ENCODE assay signal across 23 cellular contexts in genomic region chr1:176854134-176854533, GRCh38.
"Had no signal": no experiment of that assay in that cellular context is flagged by ENCODE, and none has a peak within 500 bp of the region (broad histone marks: within the 10 kb centered on the region; RNA-seq: fewer than 3 reads in every experiment).

No MANE protein-coding gene starts in this region.

- H3K27ac ChIP-seq: coronary artery, esophagus squamous epithelium, prostate gland, right atrium auricular region, stomach, thyroid gland had no signal

- H3K4me1 ChIP-seq: esophagus squamous epithelium, prostate gland, stomach, thyroid gland had no signal

- H3K36me3 Mint-ChIP-seq: naive thymus-derived CD4-positive, alpha-beta T cell; stimulated activated effector memory CD8-positive, alpha-beta T cell treated with anti-CD3 and anti-CD28 coated beads, Interleukin-12 subunit alpha, Interleukin-12 subunit beta, amount 100 ng/mL, for 72 hours; type B pancreatic cell had no signal

- H3K4me3 ChIP-seq: coronary artery, esophagus squamous epithelium, prostate gland, right atrium auricular region, smooth muscle cell, stomach, thyroid gland had no signal

- H3K4me3 Mint-ChIP-seq: effector memory CD8-positive, alpha-beta T cell; naive thymus-derived CD4-positive, alpha-beta T cell; nephron; stimulated activated effector memory CD8-positive, alpha-beta T cell treated with anti-CD3 and anti-CD28 coated beads, Interleukin-12 subunit alpha, Interleukin-12 subunit beta, amount 100 ng/mL, for 72 hours; type B pancreatic cell had no signal

- H3K27me3 Mint-ChIP-seq: effector memory CD8-positive, alpha-beta T cell; type B pancreatic cell had no signal

- H3K9me3 ChIP-seq: esophagus squamous epithelium, prostate gland, right atrium auricular region, stomach, thyroid gland had no signal

- ATAC-seq: effector memory CD8-positive, alpha-beta T cell; naive thymus-derived CD4-positive, alpha-beta T cell; sciatic nerve; stimulated activated effector memory CD8-positive, alpha-beta T cell treated with anti-CD3 and anti-CD28 coated beads, Interleukin-12 subunit alpha, Interleukin-12 subunit beta, amount 100 ng/mL, for 72 hours had no signal

- H3K9me3 Mint-ChIP-seq: nephron, type B pancreatic cell had no signal

- H3K36me3 ChIP-seq: esophagus squamous epithelium, prostate gland, right atrium auricular region, stomach, thyroid gland had no signal

- H3K27ac Mint-ChIP-seq: effector memory CD8-positive, alpha-beta T cell; naive thymus-derived CD4-positive, alpha-beta T cell; stimulated activated effector memory CD8-positive, alpha-beta T cell treated with anti-CD3 and anti-CD28 coated beads, Interleukin-12 subunit alpha, Interleukin-12 subunit beta, amount 100 ng/mL, for 72 hours; type B pancreatic cell had no signal

- DNase-seq: dermis blood vessel endothelial cell; effector memory CD8-positive, alpha-beta T cell; erythroblast; esophagus squamous epithelium; left cardiac atrium; mesenchymal stem cell; midbrain; naive thymus-derived CD4-positive, alpha-beta T cell; nucleus accumbens; stimulated activated CD4-positive, alpha-beta T cell treated with anti-CD3 and anti-CD28 coated beads, Interleukin-12 subunit alpha, Interleukin-12 subunit beta, amount 100 ng/mL, for 4 hours; stimulated activated CD4-positive, alpha-beta T cell treated with anti-CD3 and anti-CD28 coated beads, Interleukin-2, amount 100 ng/mL, for 24 hours; stimulated activated CD4-positive, alpha-beta T cell treated with anti-CD3 and anti-CD28 coated beads, Interleukin-4, amount 100 ng/mL, for 24 hours; stimulated activated naive CD4-positive, alpha-beta T cell treated with Interleukin-2 at 50 U/mL for 16 hours; stomach; thyroid gland had no signal

- H3K27me3 ChIP-seq: esophagus squamous epithelium, right atrium auricular region, stomach, thyroid gland had no signal

- H3K4me2 ChIP-seq: smooth muscle cell had no signal

- H3K4me1 Mint-ChIP-seq: naive thymus-derived CD4-positive, alpha-beta T cell; stimulated activated effector memory CD8-positive, alpha-beta T cell treated with anti-CD3 and anti-CD28 coated beads, Interleukin-12 subunit alpha, Interleukin-12 subunit beta, amount 100 ng/mL, for 72 hours had no signal
